In genomic region chr17:9116311-9116820, GRCh38 we compare ENCODE assay signal across 13 cellular contexts.
A peak's percentile ranks its signal among the peaks of the same experiment; 100 is the strongest.
DNase-seq lines count a peak whose midpoint lies in the region; ATAC-seq and TF ChIP-seq lines count a peak whose summit lies in the region.
"Had no signal": no experiment of that assay in that cellular context is flagged by ENCODE, and none has a peak within 500 bp of the region (broad histone marks: within the 10 kb centered on the region; RNA-seq: fewer than 3 reads in every experiment).

No MANE protein-coding gene starts in this region.

- H3K36me3 ChIP-seq in GM23338 (ENCODE audit: insufficient read depth) (no peaks in the 10 kb centered on the region), iPS-20b (ENCODE audit: insufficient read depth, low read depth, low read length) (no peaks in the 10 kb centered on the region)
- H3K36me3 ChIP-seq: WERI-Rb-1 had no signal

- H3K9me3 ChIP-seq in iPS-20b (ENCODE audit: insufficient read depth, low read depth, low read length): no peaks in the 10 kb centered on the region

- ATAC-seq in GM23338 (peak; percentile 10; the same call in 2 of the 3 replicates), GM18861 (IDR thresholded peaks at IDR 0.05; ENCODE audit: unreplicated experiment) (no peak), HG03521 (IDR thresholded peaks at IDR 0.05; ENCODE audit: unreplicated experiment) (no peak)
- no peak for ATAC-seq in stimulated activated naive B cell treated with anti-CD40 and anti-IgM and Interleukin-4, amounts not matched to agents 10 μg/mL and 1 μg/mL and 100 μg/mL, for 72 hours (replicated peaks)

- H3K27me3 ChIP-seq in GM23338 (ENCODE audit: insufficient read depth) (no peaks in the 10 kb centered on the region), iPS-20b (ENCODE audit: insufficient read depth, low read length) (peaks cover 28% of the 10 kb centered on the region)

- H3K4me2 ChIP-seq in GM23338: peak overlapping the region; percentile 42

- no peak overlapping the region for H3K9ac ChIP-seq in iPS-20b (ENCODE audit: low read depth, low read length)

- no peak for TF ChIP-seq CTCF in GM23338 (conservative IDR thresholded peaks at IDR 0.05; ENCODE audit: low read depth in 2 of 2)

- H3K4me3 ChIP-seq in GM23338 (no peak overlapping the region), iPS-20b (ENCODE audit: low read length) (0 out of 2 replicates have a peak overlapping the region, but pooled peaks have one; percentile 25)
- H3K4me3 ChIP-seq: SK-N-MC had no signal

- no peaks in the 10 kb centered on the region; the same call in 2 of the 3 replicates for H3K36me3 Mint-ChIP-seq in GM23338 (ENCODE audit: low read depth)
- H3K36me3 Mint-ChIP-seq in activated T-helper 1 cell treated with anti-CD3 and anti-CD28 coated beads, Interleukin-12 subunit alpha, Interleukin-12 subunit beta, Interleukin-2, Interleukin-4 antibody, amounts not matched to agents 30 ng/mL and 10 ng/mL and 1 ng/mL, durations not matched to agents 14 hours and 24 hours and 36 hours (ENCODE audit: low read depth): no peaks in the 10 kb centered on the region
- H3K36me3 Mint-ChIP-seq in stimulated activated naive B cell treated with anti-CD40 and anti-IgM and Interleukin-4, amounts not matched to agents 10 μg/mL and 1 μg/mL and 100 μg/mL, for 72 hours: no peaks in the 10 kb centered on the region
- H3K36me3 Mint-ChIP-seq: CD4-positive, alpha-beta memory T cell had no signal

- no peaks in the 10 kb centered on the region for H3K79me2 ChIP-seq in GM23338 (replicated peaks; ENCODE audit: insufficient read depth)

- intact Hi-C loops in activated T-helper 1 cell treated with anti-CD3 and anti-CD28 coated beads, Interleukin-12 subunit alpha, Interleukin-12 subunit beta, Interleukin-2, Interleukin-4 antibody, amounts not matched to agents 30 ng/mL and 10 ng/mL and 1 ng/mL, durations not matched to agents 14 hours and 24 hours and 36 hours (cut with micrococcal nuclease): loop anchor here (5.0 to 10.0 kb wide), 2 partner anchors 176 to 408 kb away; no protein-coding TSS in a partner anchor

- no peak for DNase-seq in GM23338 (ENCODE audit: low spot score)
- no peak for DNase-seq in activated T-helper 1 cell treated with anti-CD3 and anti-CD28 coated beads, Interleukin-12 subunit alpha, Interleukin-12 subunit beta, Interleukin-2, Interleukin-4 antibody, amounts not matched to agents 30 ng/mL and 10 ng/mL and 1 ng/mL, durations not matched to agents 14 hours and 24 hours and 36 hours (ENCODE audit: low spot score)
- no peak for DNase-seq in stimulated activated naive B cell treated with anti-CD40 and anti-IgM and Interleukin-4, amounts not matched to agents 10 μg/mL and 1 μg/mL and 100 μg/mL, for 72 hours
- no peak for DNase-seq in NCI-H1436 treated with DMSO at 0.1 percent for 48 hours (lab: John Stamatoyannopoulos, UW)
- DNase-seq: activated T-cell treated with anti-CD3 and anti-CD28 coated beads, Interleukin-2, amount 50 U/mL, for 4 hours; erythroblast; stimulated activated naive CD4-positive, alpha-beta T cell treated with Interleukin-2 at 50 U/mL for 16 hours; WERI-Rb-1 had no signal

- H3F3A ChIP-seq in GM23338 (replicated peaks; ENCODE audit: low read depth): no peaks in the 10 kb centered on the region

- H3K9me3 Mint-ChIP-seq in GM23338: no peaks in the 10 kb centered on the region; the same call in 2 of the 3 replicates
- no peaks in the 10 kb centered on the region for H3K9me3 Mint-ChIP-seq in activated T-helper 1 cell treated with anti-CD3 and anti-CD28 coated beads, Interleukin-12 subunit alpha, Interleukin-12 subunit beta, Interleukin-2, Interleukin-4 antibody, amounts not matched to agents 30 ng/mL and 10 ng/mL and 1 ng/mL, durations not matched to agents 14 hours and 24 hours and 36 hours
- peaks cover 0 to 2% of the 10 kb centered on the region in 2 donors for H3K9me3 Mint-ChIP-seq in stimulated activated naive B cell treated with anti-CD40 and anti-IgM and Interleukin-4, amounts not matched to agents 10 μg/mL and 1 μg/mL and 100 μg/mL, for 72 hours

- H3K27ac ChIP-seq in GM23338 (ENCODE audit: low read depth) (no peak overlapping the region), iPS-20b (ENCODE audit: low read length) (no peak overlapping the region)
- H3K27ac ChIP-seq: SK-N-MC, WERI-Rb-1 had no signal

- H4K20me1 ChIP-seq in GM23338 (replicated peaks; ENCODE audit: insufficient read depth): no peaks in the 10 kb centered on the region

- peaks cover 17% of the 10 kb centered on the region for H3K4me1 ChIP-seq in GM23338 (ENCODE audit: insufficient read depth)
- H3K4me1 ChIP-seq in iPS-20b (ENCODE audit: insufficient read depth, low read length): peaks cover 20% of the 10 kb centered on the region; the same call in 1 of the 2 replicates

- no peaks in the 10 kb centered on the region for H3K9me2 ChIP-seq in GM23338 (ENCODE audit: insufficient read depth)

- peak overlapping the region; percentile 89 for H2AFZ ChIP-seq in GM23338

- H3K27ac Mint-ChIP-seq in GM23338: no peak overlapping the region; the same call in 1 of the 2 replicates
- no peak overlapping the region for H3K27ac Mint-ChIP-seq in activated T-helper 1 cell treated with anti-CD3 and anti-CD28 coated beads, Interleukin-12 subunit alpha, Interleukin-12 subunit beta, Interleukin-2, Interleukin-4 antibody, amounts not matched to agents 30 ng/mL and 10 ng/mL and 1 ng/mL, durations not matched to agents 14 hours and 24 hours and 36 hours
- H3K27ac Mint-ChIP-seq in stimulated activated naive B cell treated with anti-CD40 and anti-IgM and Interleukin-4, amounts not matched to agents 10 μg/mL and 1 μg/mL and 100 μg/mL, for 72 hours: peak overlapping the region; percentile 84

- peak overlapping the region; percentile 21; the same call in 1 of the 3 replicates for H3K4me3 Mint-ChIP-seq in GM23338
- peak overlapping the region; percentile 3 for H3K4me3 Mint-ChIP-seq in activated T-helper 1 cell treated with anti-CD3 and anti-CD28 coated beads, Interleukin-12 subunit alpha, Interleukin-12 subunit beta, Interleukin-2, Interleukin-4 antibody, amounts not matched to agents 30 ng/mL and 10 ng/mL and 1 ng/mL, durations not matched to agents 14 hours and 24 hours and 36 hours
- peak overlapping the region; percentile 58 to 64 for H3K4me3 Mint-ChIP-seq in stimulated activated naive B cell treated with anti-CD40 and anti-IgM and Interleukin-4, amounts not matched to agents 10 μg/mL and 1 μg/mL and 100 μg/mL, for 72 hours

- H3K27me3 Mint-ChIP-seq in GM23338 (ENCODE audit: insufficient read depth, low read depth, poor library complexity): peaks cover 18% of the 10 kb centered on the region
- H3K27me3 Mint-ChIP-seq in activated T-helper 1 cell treated with anti-CD3 and anti-CD28 coated beads, Interleukin-12 subunit alpha, Interleukin-12 subunit beta, Interleukin-2, Interleukin-4 antibody, amounts not matched to agents 30 ng/mL and 10 ng/mL and 1 ng/mL, durations not matched to agents 14 hours and 24 hours and 36 hours (ENCODE audit: insufficient read depth): peaks cover 5% of the 10 kb centered on the region
- peaks cover 10 to 27% of the 10 kb centered on the region in 2 donors for H3K27me3 Mint-ChIP-seq in stimulated activated naive B cell treated with anti-CD40 and anti-IgM and Interleukin-4, amounts not matched to agents 10 μg/mL and 1 μg/mL and 100 μg/mL, for 72 hours

- H3K4me1 Mint-ChIP-seq in GM23338: peaks cover 28% of the 10 kb centered on the region
- H3K4me1 Mint-ChIP-seq in activated T-helper 1 cell treated with anti-CD3 and anti-CD28 coated beads, Interleukin-12 subunit alpha, Interleukin-12 subunit beta, Interleukin-2, Interleukin-4 antibody, amounts not matched to agents 30 ng/mL and 10 ng/mL and 1 ng/mL, durations not matched to agents 14 hours and 24 hours and 36 hours (ENCODE audit: low read depth): peaks cover 11% of the 10 kb centered on the region
- H3K4me1 Mint-ChIP-seq in stimulated activated naive B cell treated with anti-CD40 and anti-IgM and Interleukin-4, amounts not matched to agents 10 μg/mL and 1 μg/mL and 100 μg/mL, for 72 hours: peaks cover 20 to 23% of the 10 kb centered on the region in 2 donors

TF ChIP-seq in GM23338, 12 proteins besides CTCF, POLR2A, EP300 and RAD21 (continues in another document):
- no peak for TF ChIP-seq EZH2 (IDR thresholded peaks at IDR 0.05; ENCODE audit: low read depth, unreplicated experiment)
- TF ChIP-seq ZNF331 (CRISPR knock-in tag; IDR thresholded peaks at IDR 0.05; ENCODE audit: low read depth): no peak
- no peak for TF ChIP-seq ZNF114 (CRISPR knock-in tag; IDR thresholded peaks at IDR 0.05)
- TF ChIP-seq JUNB (IDR thresholded peaks at IDR 0.05; ENCODE audit: unreplicated experiment): no peak

Comparison
In these comparisons a context has a peak if more than half of its experiments do, and no peak if none do; other contexts are left out.
1. H3K4me3 Mint-ChIP-seq: peak in every context shown above with its lines; median percentile 61 in stimulated activated naive B cell treated with anti-CD40 and anti-IgM and Interleukin-4, amounts not matched to agents 10 μg/mL and 1 μg/mL and 100 μg/mL, for 72 hours; 21 in GM23338; 3 in activated T-helper 1 cell treated with anti-CD3 and anti-CD28 coated beads, Interleukin-12 subunit alpha, Interleukin-12 subunit beta, Interleukin-2, Interleukin-4 antibody, amounts not matched to agents 30 ng/mL and 10 ng/mL and 1 ng/mL, durations not matched to agents 14 hours and 24 hours and 36 hours.